ENCODE assay signal across 39 cellular contexts in the genomic region with DNA sequence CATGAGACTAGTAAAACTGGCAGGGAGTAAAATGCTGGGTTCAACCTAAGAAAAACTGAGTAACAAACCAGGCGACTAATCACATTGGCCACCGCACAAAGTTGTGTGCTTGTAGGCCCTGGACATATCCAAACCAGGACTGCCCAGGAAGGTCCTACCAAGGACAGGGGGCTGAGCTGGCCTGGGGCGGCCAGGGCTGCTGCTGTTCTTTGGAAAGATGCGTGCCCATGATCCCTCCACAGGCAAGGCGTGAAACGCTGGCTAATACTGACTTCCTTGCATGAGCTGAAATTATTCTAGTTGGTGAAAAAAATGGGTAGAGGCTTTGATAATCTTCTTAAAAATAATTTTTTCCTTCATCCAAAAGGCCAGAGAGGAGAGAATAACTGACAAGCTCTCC. TPM values are rescaled to one million over a fixed set of nuclear protein-coding genes. Genes with fewer than 3 reads are reported as not detected.
"Had no signal": no experiment of that assay in that cellular context is flagged by ENCODE, and none has a peak within 500 bp of the region (broad histone marks: within the 10 kb centered on the region; RNA-seq: fewer than 3 reads in every experiment).

No MANE protein-coding gene starts in this region.

- H3K27me3 Mint-ChIP-seq: activated naive CD4-positive, alpha-beta T cell treated with anti-CD3 and anti-CD28 coated beads, Interleukin-2, amount 10 ng/mL, durations not matched to agents 7 days and 5 days; activated naive CD4-positive, alpha-beta T cell treated with anti-CD3 and anti-CD28 coated beads, Interleukin-2, amount 50 U/mL, for 24 hours; activated naive CD8-positive, alpha-beta T cell; activated naive CD8-positive, alpha-beta T cell treated with anti-CD3 and anti-CD28 coated beads for 36 hours; activated naive CD8-positive, alpha-beta T cell treated with anti-CD3 and anti-CD28 coated beads, Interleukin-2, amount 10 ng/mL, durations not matched to agents 7 days and 5 days; activated naive CD8-positive, alpha-beta T cell treated with anti-CD3 and anti-CD28 coated beads, Interleukin-2, amount 50 U/mL, for 24 hours; activated T-cell treated with anti-CD3 and anti-CD28 coated beads, Interleukin-2, amount 50 U/mL, for 24 hours; activated T-helper 17 cell treated with anti-CD3 and anti-CD28 coated beads, Interleukin-2, amount 50 U/mL, for 72 hours; brain; central memory CD8-positive, alpha-beta T cell had no signal

- H3K9me3 Mint-ChIP-seq: activated naive CD4-positive, alpha-beta T cell treated with anti-CD3 and anti-CD28 coated beads for 36 hours; activated naive CD4-positive, alpha-beta T cell treated with anti-CD3 and anti-CD28 coated beads, Interleukin-2, amount 10 ng/mL, durations not matched to agents 7 days and 5 days; activated naive CD4-positive, alpha-beta T cell treated with anti-CD3 and anti-CD28 coated beads, Interleukin-2, amount 50 U/mL, for 24 hours; activated naive CD4-positive, alpha-beta T cell treated with anti-CD3 and anti-CD28 coated beads, Interleukin-2, amount 50 U/mL, for 72 hours; activated naive CD8-positive, alpha-beta T cell treated with anti-CD3 and anti-CD28 coated beads for 36 hours; activated naive CD8-positive, alpha-beta T cell treated with anti-CD3 and anti-CD28 coated beads, Interleukin-2, amount 10 ng/mL, durations not matched to agents 7 days and 5 days; activated naive CD8-positive, alpha-beta T cell treated with anti-CD3 and anti-CD28 coated beads, Interleukin-2, amount 50 U/mL, for 24 hours; activated T-cell treated with anti-CD3 and anti-CD28 coated beads, Interleukin-2, amount 50 U/mL, for 24 hours; activated T-cell treated with anti-CD3 and anti-CD28 coated beads, Interleukin-2, amount 50 U/mL, for 4 hours; activated T-cell treated with anti-CD3 and anti-CD28 coated beads, Interleukin-2, amount 50 U/mL, for 72 hours; activated T-helper 1 cell treated with anti-CD3 and anti-CD28 coated beads, Interleukin-12 subunit alpha, Interleukin-12 subunit beta, Interleukin-2, Interleukin-4 antibody, amounts not matched to agents 30 ng/mL and 10 ng/mL and 1 ng/mL, durations not matched to agents 14 hours and 24 hours and 36 hours; activated T-helper 17 cell treated with anti-CD3 and anti-CD28 coated beads, Interleukin-2, amount 50 U/mL, for 72 hours; activated T-helper 2 cell treated with anti-CD3 and anti-CD28 coated beads, Interferon-gamma antibody, Interleukin-2, Interleukin-4, amounts not matched to agents 10 μg/mL and 5 μg/mL and 100 μg/mL, durations not matched to agents 14 hours and 24 hours and 36 hours; brain; central memory CD8-positive, alpha-beta T cell had no signal

- H3K27ac ChIP-seq: adrenal gland, ascending aorta, body of pancreas, brain microvascular endothelial cell, breast epithelium, cardiac muscle cell had no signal

- H3K4me3 Mint-ChIP-seq: activated naive CD4-positive, alpha-beta T cell treated with anti-CD3 and anti-CD28 coated beads for 36 hours; activated naive CD4-positive, alpha-beta T cell treated with anti-CD3 and anti-CD28 coated beads, Interleukin-2, amount 10 ng/mL, durations not matched to agents 7 days and 5 days; activated naive CD4-positive, alpha-beta T cell treated with anti-CD3 and anti-CD28 coated beads, Interleukin-2, amount 50 U/mL, for 24 hours; activated naive CD8-positive, alpha-beta T cell; activated naive CD8-positive, alpha-beta T cell treated with anti-CD3 and anti-CD28 coated beads for 36 hours; activated naive CD8-positive, alpha-beta T cell treated with anti-CD3 and anti-CD28 coated beads, Interleukin-2, amount 10 ng/mL, durations not matched to agents 7 days and 5 days; activated naive CD8-positive, alpha-beta T cell treated with anti-CD3 and anti-CD28 coated beads, Interleukin-2, amount 50 U/mL, for 24 hours; activated T-cell treated with anti-CD3 and anti-CD28 coated beads, Interleukin-2, amount 50 U/mL, for 24 hours; activated T-cell treated with anti-CD3 and anti-CD28 coated beads, Interleukin-2, amount 50 U/mL, for 4 hours; activated T-cell treated with anti-CD3 and anti-CD28 coated beads, Interleukin-2, amount 50 U/mL, for 72 hours; activated T-helper 1 cell treated with anti-CD3 and anti-CD28 coated beads, Interleukin-12 subunit alpha, Interleukin-12 subunit beta, Interleukin-2, Interleukin-4 antibody, amounts not matched to agents 30 ng/mL and 10 ng/mL and 1 ng/mL, durations not matched to agents 14 hours and 24 hours and 36 hours; activated T-helper 17 cell treated with anti-CD3 and anti-CD28 coated beads, Interleukin-2, amount 50 U/mL, for 72 hours; brain; central memory CD8-positive, alpha-beta T cell had no signal

- H3K4me1 Mint-ChIP-seq: activated naive CD4-positive, alpha-beta T cell treated with anti-CD3 and anti-CD28 coated beads, Interleukin-2, amount 10 ng/mL, durations not matched to agents 7 days and 5 days; activated naive CD4-positive, alpha-beta T cell treated with anti-CD3 and anti-CD28 coated beads, Interleukin-2, amount 50 U/mL, for 24 hours; activated naive CD8-positive, alpha-beta T cell treated with anti-CD3 and anti-CD28 coated beads for 36 hours; activated naive CD8-positive, alpha-beta T cell treated with anti-CD3 and anti-CD28 coated beads, Interleukin-2, amount 10 ng/mL, durations not matched to agents 7 days and 5 days; activated naive CD8-positive, alpha-beta T cell treated with anti-CD3 and anti-CD28 coated beads, Interleukin-2, amount 50 U/mL, for 24 hours; central memory CD8-positive, alpha-beta T cell had no signal

- DNase-seq: activated effector memory CD4-positive, alpha-beta T cell treated with Interleukin-2 at 50 U/mL for 16 hours; activated gamma-delta T cell; activated gamma-delta T cell treated with Interleukin-2 at 50 U/mL for 16 hours; activated naive CD4-positive, alpha-beta T cell; activated naive CD4-positive, alpha-beta T cell treated with anti-CD3 and anti-CD28 coated beads for 36 hours; activated naive CD4-positive, alpha-beta T cell treated with anti-CD3 and anti-CD28 coated beads, Interleukin-2, amount 10 ng/mL, durations not matched to agents 7 days and 5 days; activated naive CD4-positive, alpha-beta T cell treated with anti-CD3 and anti-CD28 coated beads, Interleukin-2, amount 50 U/mL, for 16 hours; activated naive CD4-positive, alpha-beta T cell treated with Interleukin-2 at 50 U/mL for 16 hours; activated naive CD8-positive, alpha-beta T cell treated with anti-CD3 and anti-CD28 coated beads for 36 hours; activated naive CD8-positive, alpha-beta T cell treated with anti-CD3 and anti-CD28 coated beads, Interleukin-2, amount 10 ng/mL, durations not matched to agents 7 days and 5 days; activated naive CD8-positive, alpha-beta T cell treated with anti-CD3 and anti-CD28 coated beads, Interleukin-2, amount 50 U/mL, for 24 hours; activated T-cell treated with anti-CD3 and anti-CD28 coated beads for 4 hours; activated T-cell treated with anti-CD3 and anti-CD28 coated beads, Interleukin-2, amount 50 U/mL, for 1 hour; activated T-cell treated with anti-CD3 and anti-CD28 coated beads, Interleukin-2, amount 50 U/mL, for 24 hours; activated T-cell treated with anti-CD3 and anti-CD28 coated beads, Interleukin-2, amount 50 U/mL, for 4 hours; activated T-cell treated with anti-CD3 and anti-CD28 coated beads, Interleukin-2, amount 50 U/mL, for 48 hours; activated T-cell treated with anti-CD3 and anti-CD28 coated beads, Interleukin-2, amount 50 U/mL, for 72 hours; adrenal gland; amniotic stem cell; amygdala; anterior cingulate cortex; aorta; body of pancreas; brain microvascular endothelial cell; caudate nucleus; central memory CD4-positive, alpha-beta T cell; cerebellar nuclear complex had no signal

- H3K9me3 ChIP-seq: adrenal gland, ascending aorta, body of pancreas, breast epithelium had no signal

- H3K4me1 ChIP-seq: adrenal gland, ascending aorta, body of pancreas, breast epithelium had no signal

- H3K36me3 ChIP-seq: adrenal gland, ascending aorta, brain microvascular endothelial cell, breast epithelium, cardiac muscle cell had no signal

- H3K4me3 ChIP-seq: adrenal gland, ascending aorta, body of pancreas, breast epithelium, cardiac muscle cell had no signal

- H3K27me3 ChIP-seq: adrenal gland, ascending aorta, body of pancreas, brain microvascular endothelial cell, breast epithelium, cardiac muscle cell had no signal

- H3K36me3 Mint-ChIP-seq: activated naive CD4-positive, alpha-beta T cell treated with anti-CD3 and anti-CD28 coated beads, Interleukin-2, amount 50 U/mL, for 72 hours; activated naive CD8-positive, alpha-beta T cell treated with anti-CD3 and anti-CD28 coated beads, Interleukin-2, amount 10 ng/mL, durations not matched to agents 7 days and 5 days had no signal

- H3K27ac Mint-ChIP-seq: activated naive CD4-positive, alpha-beta T cell treated with anti-CD3 and anti-CD28 coated beads for 36 hours; activated naive CD4-positive, alpha-beta T cell treated with anti-CD3 and anti-CD28 coated beads, Interleukin-2, amount 10 ng/mL, durations not matched to agents 7 days and 5 days; activated naive CD4-positive, alpha-beta T cell treated with anti-CD3 and anti-CD28 coated beads, Interleukin-2, amount 50 U/mL, for 24 hours; activated naive CD4-positive, alpha-beta T cell treated with anti-CD3 and anti-CD28 coated beads, Interleukin-2, amount 50 U/mL, for 72 hours; activated naive CD8-positive, alpha-beta T cell; activated naive CD8-positive, alpha-beta T cell treated with anti-CD3 and anti-CD28 coated beads for 36 hours; activated naive CD8-positive, alpha-beta T cell treated with anti-CD3 and anti-CD28 coated beads, Interleukin-2, amount 10 ng/mL, durations not matched to agents 7 days and 5 days; activated naive CD8-positive, alpha-beta T cell treated with anti-CD3 and anti-CD28 coated beads, Interleukin-2, amount 50 U/mL, for 24 hours; activated T-cell treated with anti-CD3 and anti-CD28 coated beads, Interleukin-2, amount 50 U/mL, for 24 hours; activated T-cell treated with anti-CD3 and anti-CD28 coated beads, Interleukin-2, amount 50 U/mL, for 72 hours; activated T-helper 1 cell treated with anti-CD3 and anti-CD28 coated beads, Interleukin-12 subunit alpha, Interleukin-12 subunit beta, Interleukin-2, Interleukin-4 antibody, amounts not matched to agents 30 ng/mL and 10 ng/mL and 1 ng/mL, durations not matched to agents 14 hours and 24 hours and 36 hours; activated T-helper 17 cell treated with anti-CD3 and anti-CD28 coated beads, Interleukin-2, amount 50 U/mL, for 72 hours; activated T-helper 2 cell treated with anti-CD3 and anti-CD28 coated beads, Interferon-gamma antibody, Interleukin-2, Interleukin-4, amounts not matched to agents 10 μg/mL and 5 μg/mL and 100 μg/mL, durations not matched to agents 14 hours and 24 hours and 36 hours; brain had no signal

RNA-seq across cellular contexts. Expression of a gene that starts 56.9 kb away (rescaled TPM):
- total RNA-seq: activated naive CD4-positive, alpha-beta T cell treated with anti-CD3 and anti-CD28 coated beads, Interleukin-2, amount 50 U/mL, for 72 hours; activated naive CD8-positive, alpha-beta T cell treated with anti-CD3 and anti-CD28 coated beads for 36 hours; activated naive CD8-positive, alpha-beta T cell treated with anti-CD3 and anti-CD28 coated beads, Interleukin-2, amount 10 ng/mL, durations not matched to agents 7 days and 5 days; activated T-cell treated with anti-CD3 and anti-CD28 coated beads, Interleukin-2, amount 50 U/mL, for 72 hours; activated T-helper 1 cell treated with anti-CD3 and anti-CD28 coated beads, Interleukin-12 subunit alpha, Interleukin-12 subunit beta, Interleukin-2, Interleukin-4 antibody, amounts not matched to agents 30 ng/mL and 10 ng/mL and 1 ng/mL, durations not matched to agents 14 hours and 24 hours and 36 hours; activated T-helper 17 cell treated with anti-CD3 and anti-CD28 coated beads, Interleukin-2, amount 50 U/mL, for 72 hours; activated T-helper 2 cell treated with anti-CD3 and anti-CD28 coated beads, Interferon-gamma antibody, Interleukin-2, Interleukin-4, amounts not matched to agents 10 μg/mL and 5 μg/mL and 100 μg/mL, durations not matched to agents 14 hours and 24 hours and 36 hours; bronchial epithelial cell had no signal
